Comparison of ENCODE assay signal across 8 cellular contexts in genomic region chr5:59769041-59769360, GRCh38.
DNase-seq lines count a peak whose midpoint lies in the region; ATAC-seq and TF ChIP-seq lines count a peak whose summit lies in the region.

No MANE protein-coding gene starts in this region.

- H3K4me1 Mint-ChIP-seq in stimulated activated naive CD8-positive, alpha-beta T cell treated with anti-CD3 and anti-CD28 coated beads, Interleukin-15, Interleukin-2, amounts not matched to agents 100 ng/mL and 50 ng/mL, for 24 hours (ENCODE audit: low read depth), result peaks cover 11% of the 10 kb centered on the region
- H3K4me1 Mint-ChIP-seq in natural killer cell, result peaks cover 0 to 9% of the 10 kb centered on the region in 2 donors

- no peak for DNase-seq in stimulated activated naive CD8-positive, alpha-beta T cell treated with anti-CD3 and anti-CD28 coated beads, Interleukin-15, Interleukin-2, amounts not matched to agents 100 U/mL and 50 U/mL, for 24 hours
- DNase-seq in colonic mucosa (no peak), NCI-H2227 (lab: John Stamatoyannopoulos, UW; ENCODE audit: unreplicated experiment) (no peak), natural killer cell (no peak)

- H3K27ac Mint-ChIP-seq in stimulated activated naive CD8-positive, alpha-beta T cell treated with anti-CD3 and anti-CD28 coated beads, Interleukin-15, Interleukin-2, amounts not matched to agents 100 ng/mL and 50 ng/mL, for 24 hours, result no peak overlapping the region
- H3K27ac Mint-ChIP-seq in natural killer cell, result no peak overlapping the region

- intact Hi-C loops in colonic mucosa (cut with DNase I) (no loop called here), natural killer cell (cut with micrococcal nuclease) (no loop called here)

- H3K27ac ChIP-seq in colonic mucosa (peak overlapping the region; percentile 63), muscle layer of duodenum (ENCODE audit: low read length) (peak overlapping the region; percentile 83)

- peak overlapping the region; percentile 12 for H3K4me3 Mint-ChIP-seq in stimulated activated naive CD8-positive, alpha-beta T cell treated with anti-CD3 and anti-CD28 coated beads, Interleukin-15, Interleukin-2, amounts not matched to agents 100 ng/mL and 50 ng/mL, for 24 hours
- H3K4me3 Mint-ChIP-seq in natural killer cell, result no peak overlapping the region

- ATAC-seq in stimulated activated naive CD8-positive, alpha-beta T cell treated with anti-CD3 and anti-CD28 coated beads, Interleukin-15, Interleukin-2, amounts not matched to agents 100 U/mL and 50 U/mL, for 24 hours, result no peak
- no peak for ATAC-seq in esophagus mucosa
- no peak for ATAC-seq in HG03432 (IDR thresholded peaks at IDR 0.05; ENCODE audit: unreplicated experiment)
- ATAC-seq in natural killer cell, result no peak

- H3K36me3 Mint-ChIP-seq in stimulated activated naive CD8-positive, alpha-beta T cell treated with anti-CD3 and anti-CD28 coated beads, Interleukin-15, Interleukin-2, amounts not matched to agents 100 ng/mL and 50 ng/mL, for 24 hours (ENCODE audit: low read depth), result no peaks in the 10 kb centered on the region
- H3K36me3 Mint-ChIP-seq in natural killer cell, result no peaks in the 10 kb centered on the region

- no peaks in the 10 kb centered on the region for H3K36me3 ChIP-seq in colonic mucosa
- no peaks in the 10 kb centered on the region for H3K36me3 ChIP-seq in muscle layer of duodenum (ENCODE audit: control insufficient read depth in 1 of 2, insufficient read depth in 2 of 2, low read length in 2 of 2)

- H3K4me3 ChIP-seq in colonic mucosa (peak overlapping the region; percentile 41), muscle layer of duodenum (ENCODE audit: low read depth in 1 of 2, low read length in 2 of 2) (peak overlapping the region; percentile 80 to 96)

- peaks cover 57% of the 10 kb centered on the region for H3K27me3 Mint-ChIP-seq in stimulated activated naive CD8-positive, alpha-beta T cell treated with anti-CD3 and anti-CD28 coated beads, Interleukin-15, Interleukin-2, amounts not matched to agents 100 ng/mL and 50 ng/mL, for 24 hours
- peaks cover 32 to 68% of the 10 kb centered on the region in 2 donors for H3K27me3 Mint-ChIP-seq in natural killer cell (ENCODE audit: low read depth in 2 of 2)

- peak overlapping the region in 1 of 2 donors; percentile 81 for H3K9ac ChIP-seq in colonic mucosa (ENCODE audit: low read depth in 2 of 2, low read length in 2 of 2)

- no peaks in the 10 kb centered on the region for H3K4me1 ChIP-seq in colonic mucosa
- H3K4me1 ChIP-seq in muscle layer of duodenum (ENCODE audit: control insufficient read depth in 1 of 2, insufficient read depth in 2 of 2, low read length in 2 of 2), result peaks cover 10 to 13% of the 10 kb centered on the region in 2 donors

- H3K9me3 ChIP-seq in colonic mucosa, result no peaks in the 10 kb centered on the region
- no peaks in the 10 kb centered on the region for H3K9me3 ChIP-seq in muscle layer of duodenum (ENCODE audit: control insufficient read depth in 1 of 2, low read length in 2 of 2)

- H3K9me3 Mint-ChIP-seq in stimulated activated naive CD8-positive, alpha-beta T cell treated with anti-CD3 and anti-CD28 coated beads, Interleukin-15, Interleukin-2, amounts not matched to agents 100 ng/mL and 50 ng/mL, for 24 hours, result no peaks in the 10 kb centered on the region
- H3K9me3 Mint-ChIP-seq in natural killer cell, result no peaks in the 10 kb centered on the region

- H3K27me3 ChIP-seq in colonic mucosa (no peaks in the 10 kb centered on the region), muscle layer of duodenum (ENCODE audit: low read depth, low read length) (no peaks in the 10 kb centered on the region)

- TF ChIP-seq CTCF in colonic mucosa (IDR thresholded peaks at IDR 0.05) (no peak), natural killer cell (IDR thresholded peaks at IDR 0.05) (no peak)
